Comparison of ENCODE assay signal across 38 cellular contexts in the genomic region with DNA sequence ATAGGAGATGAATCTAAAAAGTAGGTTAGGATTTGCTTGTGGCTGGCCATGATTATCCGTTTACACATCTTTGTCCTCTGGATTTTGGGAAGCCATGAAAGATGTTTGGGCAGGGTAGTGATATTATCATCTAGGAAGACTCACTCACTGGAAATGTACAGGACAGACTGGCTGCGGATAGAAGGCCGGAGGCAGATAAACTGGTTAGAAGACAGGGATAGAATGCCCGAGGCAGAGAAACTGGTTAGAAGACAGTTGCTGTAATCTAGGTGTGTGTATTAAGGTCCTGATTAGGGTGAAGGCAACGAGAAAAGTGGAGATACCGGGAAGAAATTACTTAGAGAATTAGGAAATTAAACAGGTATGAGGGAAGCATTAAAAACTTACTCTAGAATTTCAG.
"Had no signal": no experiment of that assay in that cellular context is flagged by ENCODE, and none has a peak within 500 bp of the region (broad histone marks: within the 10 kb centered on the region; RNA-seq: fewer than 3 reads in every experiment).

No MANE protein-coding gene starts in this region.

- H3K27ac ChIP-seq: ascending aorta, cardiac muscle cell, WERI-Rb-1 had no signal

- H3K9me3 ChIP-seq: ascending aorta had no signal

- H3K4me1 Mint-ChIP-seq: activated CD4-positive, alpha-beta memory T cell treated with anti-CD3 and anti-CD28 coated beads, Interleukin-2, amount 10 ng/mL, durations not matched to agents 7 days and 5 days; activated naive CD4-positive, alpha-beta T cell treated with anti-CD3 and anti-CD28 coated beads, Interleukin-2, amount 10 ng/mL, durations not matched to agents 7 days and 5 days; activated naive CD4-positive, alpha-beta T cell treated with anti-CD3 and anti-CD28 coated beads, Interleukin-2, amount 50 U/mL, for 24 hours; central memory CD8-positive, alpha-beta T cell had no signal

- H3K36me3 Mint-ChIP-seq: activated CD8-positive, alpha-beta memory T cell treated with anti-CD3 and anti-CD28 coated beads, Interleukin-2, amount 10 ng/mL, durations not matched to agents 7 days and 5 days; activated naive CD4-positive, alpha-beta T cell treated with anti-CD3 and anti-CD28 coated beads, Interleukin-2, amount 10 ng/mL, durations not matched to agents 7 days and 5 days; activated naive CD4-positive, alpha-beta T cell treated with anti-CD3 and anti-CD28 coated beads, Interleukin-2, amount 50 U/mL, for 24 hours; activated naive CD8-positive, alpha-beta T cell; brain; WTC11 had no signal

- H3K4me1 ChIP-seq: ascending aorta had no signal

- H3K27ac Mint-ChIP-seq: activated CD4-positive, alpha-beta memory T cell treated with anti-CD3 and anti-CD28 coated beads, Interleukin-2, amount 10 ng/mL, durations not matched to agents 7 days and 5 days; activated CD4-positive, alpha-beta T cell treated with anti-CD3 and anti-CD28 coated beads for 36 hours; activated CD4-positive, alpha-beta T cell treated with anti-CD3 and anti-CD28 coated beads, Interleukin-2, amount 10 ng/mL, durations not matched to agents 7 days and 5 days; activated CD8-positive, alpha-beta memory T cell treated with anti-CD3 and anti-CD28 coated beads, Interleukin-2, amount 10 ng/mL, durations not matched to agents 7 days and 5 days; activated CD8-positive, alpha-beta T cell treated with anti-CD3 and anti-CD28 coated beads, Interleukin-2, amount 10 ng/mL, durations not matched to agents 7 days and 5 days; activated naive CD4-positive, alpha-beta T cell treated with anti-CD3 and anti-CD28 coated beads, Interleukin-2, amount 10 ng/mL, durations not matched to agents 7 days and 5 days; activated naive CD4-positive, alpha-beta T cell treated with anti-CD3 and anti-CD28 coated beads, Interleukin-2, amount 50 U/mL, for 24 hours; activated naive CD8-positive, alpha-beta T cell; activated T-cell treated with anti-CD3 and anti-CD28 coated beads, Interleukin-2, amount 50 U/mL, for 24 hours; activated T-helper 2 cell treated with anti-CD3 and anti-CD28 coated beads, Interferon-gamma antibody, Interleukin-2, Interleukin-4, amounts not matched to agents 10 μg/mL and 5 μg/mL and 100 μg/mL, durations not matched to agents 14 hours and 24 hours and 36 hours; brain; T-helper 1 cell treated with Interleukin-12 subunit alpha and Interleukin-12 subunit beta and Interleukin-4 antibody, amounts not matched to agents 30 μg/mL and 1 μg/mL, for 36 hours; T-helper 2 cell treated with Interferon-gamma antibody and Interleukin-4, amounts not matched to agents 5 μg/mL and 100 μg/mL, for 36 hours; WTC11 had no signal

- DNase-seq: activated CD4-positive, alpha-beta memory T cell treated with anti-CD3 and anti-CD28 coated beads, Interleukin-2, amount 10 ng/mL, durations not matched to agents 7 days and 5 days; activated CD4-positive, alpha-beta T cell treated with anti-CD3 and anti-CD28 coated beads for 1 hour; activated CD4-positive, alpha-beta T cell treated with anti-CD3 and anti-CD28 coated beads for 48 hours; activated CD4-positive, alpha-beta T cell treated with anti-CD3 and anti-CD28 coated beads, Interleukin-2, amount 10 ng/mL, durations not matched to agents 7 days and 5 days; activated CD4-positive, alpha-beta T cell treated with anti-CD3 and anti-CD28 coated beads, Interleukin-2, amount 50 U/mL, for 48 hours; activated CD4-positive, CD25-positive, alpha-beta regulatory T cell; activated CD8-positive, alpha-beta memory T cell treated with anti-CD3 and anti-CD28 coated beads for 24 hours; activated CD8-positive, alpha-beta memory T cell treated with anti-CD3 and anti-CD28 coated beads, Interleukin-2, amount 10 ng/mL, durations not matched to agents 7 days and 5 days; activated CD8-positive, alpha-beta memory T cell treated with anti-CD3 and anti-CD28 coated beads, Interleukin-2, amount 50 U/mL, for 48 hours; activated CD8-positive, alpha-beta T cell treated with anti-CD3 and anti-CD28 coated beads, Interleukin-2, amount 10 ng/mL, durations not matched to agents 7 days and 5 days; activated effector memory CD4-positive, alpha-beta T cell treated with Interleukin-2 at 50 U/mL for 16 hours; activated gamma-delta T cell; activated naive CD4-positive, alpha-beta T cell treated with anti-CD3 and anti-CD28 coated beads, Interleukin-2, amount 10 ng/mL, durations not matched to agents 7 days and 5 days; activated naive CD4-positive, alpha-beta T cell treated with Interleukin-2 at 50 U/mL for 16 hours; activated naive CD8-positive, alpha-beta T cell treated with anti-CD3 and anti-CD28 coated beads, Interleukin-2, amount 10 ng/mL, durations not matched to agents 7 days and 5 days; activated naive CD8-positive, alpha-beta T cell treated with anti-CD3 and anti-CD28 coated beads, Interleukin-2, amount 50 U/mL, for 24 hours; activated T-cell treated with anti-CD3 and anti-CD28 coated beads, Interleukin-2, amount 50 U/mL, for 24 hours; activated T-cell treated with anti-CD3 and anti-CD28 coated beads, Interleukin-2, amount 50 U/mL, for 48 hours; amygdala; anterior cingulate cortex; caudate nucleus; cerebellar nuclear complex; T-helper 2 cell; T-helper 9 cell; WERI-Rb-1 had no signal

- FAIRE-seq: bronchial epithelial cell had no signal

- H3K4me3 ChIP-seq: ascending aorta, cardiac muscle cell had no signal

- H3K4me3 Mint-ChIP-seq: activated CD4-positive, alpha-beta memory T cell treated with anti-CD3 and anti-CD28 coated beads, Interleukin-2, amount 10 ng/mL, durations not matched to agents 7 days and 5 days; activated CD4-positive, alpha-beta T cell treated with anti-CD3 and anti-CD28 coated beads for 36 hours; activated CD4-positive, alpha-beta T cell treated with anti-CD3 and anti-CD28 coated beads, Interleukin-2, amount 10 ng/mL, durations not matched to agents 7 days and 5 days; activated CD8-positive, alpha-beta memory T cell treated with anti-CD3 and anti-CD28 coated beads, Interleukin-2, amount 10 ng/mL, durations not matched to agents 7 days and 5 days; activated CD8-positive, alpha-beta T cell treated with anti-CD3 and anti-CD28 coated beads, Interleukin-2, amount 10 ng/mL, durations not matched to agents 7 days and 5 days; activated naive CD4-positive, alpha-beta T cell treated with anti-CD3 and anti-CD28 coated beads, Interleukin-2, amount 10 ng/mL, durations not matched to agents 7 days and 5 days; activated naive CD4-positive, alpha-beta T cell treated with anti-CD3 and anti-CD28 coated beads, Interleukin-2, amount 50 U/mL, for 24 hours; activated naive CD8-positive, alpha-beta T cell; activated naive CD8-positive, alpha-beta T cell treated with anti-CD3 and anti-CD28 coated beads, Interleukin-2, amount 10 ng/mL, durations not matched to agents 7 days and 5 days; activated naive CD8-positive, alpha-beta T cell treated with anti-CD3 and anti-CD28 coated beads, Interleukin-2, amount 50 U/mL, for 24 hours; activated T-cell treated with anti-CD3 and anti-CD28 coated beads, Interleukin-2, amount 50 U/mL, for 24 hours; brain; central memory CD8-positive, alpha-beta T cell; T-helper 1 cell treated with Interleukin-12 subunit alpha and Interleukin-12 subunit beta and Interleukin-4 antibody, amounts not matched to agents 30 μg/mL and 1 μg/mL, for 36 hours; T-helper 2 cell treated with Interferon-gamma antibody and Interleukin-4, amounts not matched to agents 5 μg/mL and 100 μg/mL, for 36 hours; WTC11 had no signal

- H3K9me3 Mint-ChIP-seq: activated CD4-positive, alpha-beta memory T cell treated with anti-CD3 and anti-CD28 coated beads, Interleukin-2, amount 10 ng/mL, durations not matched to agents 7 days and 5 days; activated CD4-positive, alpha-beta T cell treated with anti-CD3 and anti-CD28 coated beads, Interleukin-2, amount 10 ng/mL, durations not matched to agents 7 days and 5 days; activated naive CD4-positive, alpha-beta T cell treated with anti-CD3 and anti-CD28 coated beads, Interleukin-2, amount 10 ng/mL, durations not matched to agents 7 days and 5 days; activated naive CD4-positive, alpha-beta T cell treated with anti-CD3 and anti-CD28 coated beads, Interleukin-2, amount 50 U/mL, for 24 hours; activated T-cell treated with anti-CD3 and anti-CD28 coated beads, Interleukin-2, amount 50 U/mL, for 24 hours; central memory CD8-positive, alpha-beta T cell; T-helper 1 cell treated with Interleukin-12 subunit alpha and Interleukin-12 subunit beta and Interleukin-4 antibody, amounts not matched to agents 30 μg/mL and 1 μg/mL, for 36 hours; T-helper 2 cell treated with Interferon-gamma antibody and Interleukin-4, amounts not matched to agents 5 μg/mL and 100 μg/mL, for 36 hours; WTC11 had no signal

- H3K36me3 ChIP-seq: ascending aorta, cardiac muscle cell, WERI-Rb-1 had no signal

- H3K27me3 ChIP-seq: ascending aorta, cardiac muscle cell had no signal

- ATAC-seq: activated CD4-positive, CD25-positive, alpha-beta regulatory T cell treated with anti-CD3 and anti-CD28 coated beads, Interleukin-2, amount 50 U/mL, for 24 hours; activated CD8-positive, alpha-beta memory T cell treated with anti-CD3 and anti-CD28 coated beads, Interleukin-2, amount 10 ng/mL, durations not matched to agents 7 days and 5 days; activated CD8-positive, alpha-beta T cell treated with anti-CD3 and anti-CD28 coated beads, Interleukin-2, amount 10 ng/mL, durations not matched to agents 7 days and 5 days; activated naive CD8-positive, alpha-beta T cell treated with anti-CD3 and anti-CD28 coated beads, Interleukin-2, amount 50 U/mL, for 24 hours; WTC11 had no signal

- H3K27me3 Mint-ChIP-seq: activated CD4-positive, alpha-beta T cell treated with anti-CD3 and anti-CD28 coated beads, Interleukin-2, amount 10 ng/mL, durations not matched to agents 7 days and 5 days; activated CD8-positive, alpha-beta memory T cell treated with anti-CD3 and anti-CD28 coated beads, Interleukin-2, amount 10 ng/mL, durations not matched to agents 7 days and 5 days; activated naive CD4-positive, alpha-beta T cell treated with anti-CD3 and anti-CD28 coated beads, Interleukin-2, amount 50 U/mL, for 24 hours; activated naive CD8-positive, alpha-beta T cell; activated naive CD8-positive, alpha-beta T cell treated with anti-CD3 and anti-CD28 coated beads, Interleukin-2, amount 10 ng/mL, durations not matched to agents 7 days and 5 days; activated naive CD8-positive, alpha-beta T cell treated with anti-CD3 and anti-CD28 coated beads, Interleukin-2, amount 50 U/mL, for 24 hours; activated T-cell treated with anti-CD3 and anti-CD28 coated beads, Interleukin-2, amount 50 U/mL, for 24 hours had no signal
